In the genomic region with DNA sequence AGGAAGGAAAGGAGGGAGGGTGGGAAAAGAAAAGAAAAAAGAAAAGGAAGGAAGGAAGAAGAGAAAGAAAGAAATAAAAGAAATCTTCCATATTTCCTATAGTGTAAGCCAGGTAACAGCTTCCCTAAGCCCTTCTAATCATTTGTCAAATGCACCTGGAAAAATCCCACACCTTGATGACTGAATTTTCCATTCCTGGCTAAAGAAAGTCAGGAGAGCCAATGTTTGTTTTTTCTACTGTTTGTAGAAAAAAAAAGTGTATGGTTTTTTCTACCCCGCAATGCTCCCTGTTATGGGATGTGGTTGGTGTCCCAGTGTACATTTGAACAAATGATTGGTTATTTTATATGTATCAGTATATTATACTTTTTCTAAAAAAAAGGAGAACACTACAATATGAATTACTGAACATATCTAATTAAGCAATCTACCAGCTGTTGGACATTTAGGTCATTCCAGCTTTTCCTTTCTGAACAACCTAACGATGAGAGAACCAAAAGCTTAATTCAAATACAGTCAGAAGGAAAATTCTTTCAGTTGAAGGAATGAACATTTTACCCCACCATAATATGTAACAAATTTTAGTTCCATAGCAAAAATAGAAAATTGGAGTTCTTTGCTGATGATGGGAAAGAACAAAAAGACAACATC, we compare ENCODE assay signal across 15 cellular contexts.
DNase-seq lines count a peak whose midpoint lies in the region; ATAC-seq and TF ChIP-seq lines count a peak whose summit lies in the region.
"Had no signal": no experiment of that assay in that cellular context is flagged by ENCODE, and none has a peak within 500 bp of the region (broad histone marks: within the 10 kb centered on the region; RNA-seq: fewer than 3 reads in every experiment).

No MANE protein-coding gene starts in this region.

- no peak for ATAC-seq in foreskin keratinocyte
- ATAC-seq: A549; CD8-positive, alpha-beta T cell had no signal

- peaks cover 17% of the 10 kb centered on the region for H3K27me3 ChIP-seq in foreskin keratinocyte
- H3K27me3 ChIP-seq: BLaER1 treated with 17β-estradiol and CSF1 and Interleukin-3, amounts not matched to agents 10 nM and 100 nM had no signal

- no peak overlapping the region for H3K27ac ChIP-seq in foreskin keratinocyte
- H3K27ac ChIP-seq: 22Rv1; A549; BLaER1 treated with 17β-estradiol and CSF1 and Interleukin-3, amounts not matched to agents 10 nM and 100 nM; C4-2B had no signal

- DNase-seq in DMS53 (lab: John Stamatoyannopoulos, UW) (peak; percentile 1), DMS53 treated with DMSO at 0.1 percent for 48 hours (lab: John Stamatoyannopoulos, UW; ENCODE audit: unreplicated experiment) (no peak), foreskin keratinocyte (no peak), cerebellar cortex (ENCODE audit: low spot score) (no peak), mesenteric fat pad (ENCODE audit: low spot score) (no peak)
- DNase-seq: AML-193; Caco-2; CD4-positive, alpha-beta T cell; CD8-positive, alpha-beta T cell; DMS79 treated with DMSO at 0.1 percent for 48 hours; GF-D8 had no signal

- no peaks in the 10 kb centered on the region for H3K4me1 ChIP-seq in foreskin keratinocyte
- H3K4me1 ChIP-seq: A549; BLaER1 treated with 17β-estradiol and CSF1 and Interleukin-3, amounts not matched to agents 10 nM and 100 nM; Caco-2 had no signal

- peak; percentile 5 for TF ChIP-seq CTCF in foreskin keratinocyte (conservative IDR thresholded peaks at IDR 0.05)
